In genomic region chr2:121110924-121111323, GRCh38 we compare ENCODE assay signal across 29 cellular contexts.
A peak's percentile ranks its signal among the peaks of the same experiment; 100 is the strongest.
DNase-seq lines count a peak whose midpoint lies in the region; ATAC-seq, FAIRE-seq and TF ChIP-seq lines count a peak whose summit lies in the region.
"Had no signal": no experiment of that assay in that cellular context is flagged by ENCODE, and none has a peak within 500 bp of the region (broad histone marks: within the 10 kb centered on the region; RNA-seq: fewer than 3 reads in every experiment).

No MANE protein-coding gene starts in this region.

- H3K9me3 ChIP-seq in HepG2 (ENCODE audit: low read length) (no peaks in the 10 kb centered on the region), right lobe of liver (no peaks in the 10 kb centered on the region)
- H3K9me3 ChIP-seq: BE2C had no signal

- intact Hi-C loops in HepG2 (cut with micrococcal nuclease; ENCODE audit: unreplicated experiment) = no loop called here
- intact Hi-C loops in right lobe of liver (cut with DNase I) = no loop called here

- in situ Hi-C loops in HepG2 (cut with HindIII; ENCODE audit: extremely low pct_ligation_motif_present, low pct_unique_long_range_greater_than_20kb) = no loop called here

- H4K20me1 ChIP-seq in HepG2 (ENCODE audit: insufficient read depth, low read length) = no peaks in the 10 kb centered on the region
- H4K20me1 ChIP-seq: BLaER1; BLaER1 treated with 17β-estradiol and CSF1 and Interleukin-3, amounts not matched to agents 10 nM and 100 nM had no signal

- no TSS peak for BruUV-seq in HepG2 (replicated peaks; lab: Mats Ljungman, UMichigan)

- no peaks in the 10 kb centered on the region for H3K36me3 ChIP-seq in HepG2 (replicated peaks in 1 of 2; ENCODE audit: control insufficient read depth in 1 of 2, insufficient read depth in 2 of 2, low read length in 2 of 2)
- H3K36me3 ChIP-seq in right lobe of liver = no peaks in the 10 kb centered on the region
- H3K36me3 ChIP-seq: BE2C; BLaER1; BLaER1 treated with 17β-estradiol and CSF1 and Interleukin-3, amounts not matched to agents 10 nM and 100 nM had no signal

- no peak overlapping the region for H2AFZ ChIP-seq in HepG2 (ENCODE audit: low read length)

- FAIRE-seq in HepG2 (lab: Jason Lieb, UNC) = no peak
- FAIRE-seq: A204.1, A549, D721Med had no signal

- H3K4me3 ChIP-seq in HepG2 (replicated peaks in 1 of 3; ENCODE audit: insufficient read depth in 1 of 3, low read depth in 2 of 3, low read length in 3 of 3) (no peak overlapping the region), right lobe of liver (no peak overlapping the region)
- H3K4me3 ChIP-seq: A549; BLaER1; BLaER1 treated with 17β-estradiol and CSF1 and Interleukin-3, amounts not matched to agents 10 nM and 100 nM had no signal

- CTCF ChIA-PET in HepG2 (lab: Yijun Ruan, JAX; ENCODE audit: low intra/inter-chr PET ratio, low total read pairs) = no interaction called here

- ATAC-seq in HepG2 = no peak
- no peak for ATAC-seq in right lobe of liver
- ATAC-seq: A549; CD8-positive, alpha-beta T cell had no signal

- TF ChIP-seq EP300 in HepG2 (IDR thresholded peaks at IDR 0.05; ENCODE audit: low read depth in 2 of 2, low read length in 2 of 2) (no peak), HepG2 (CRISPR knock-in tag; IDR thresholded peaks at IDR 0.05; ENCODE audit: borderline replicate concordance) (no peak)

- TF ChIP-seq CTCF in HepG2 (CRISPR knock-in tag; IDR thresholded peaks at IDR 0.05) (no peak), right lobe of liver (IDR thresholded peaks at IDR 0.05) (no peak)

- no peak for DNase-seq in HepG2 (ENCODE audit: low spot score)
- no peak for DNase-seq in right lobe of liver
- DNase-seq: 8988T; ACHN; AML-193; BE2C; C1 segment of cervical spinal cord; Caco-2; Calu3; CD4-positive, alpha-beta memory T cell; CD4-positive, alpha-beta T cell; CD4-positive, CD25-positive, alpha-beta regulatory T cell; CD8-positive, alpha-beta memory T cell; CD8-positive, alpha-beta T cell; COR-L47; DMS 273 treated with DMSO at 0.1 percent for 48 hours; DMS153; DMS53; DMS79; DMS79 treated with DMSO at 0.1 percent for 48 hours; DND-41; EL had no signal

- H3K27ac ChIP-seq in HepG2 (ENCODE audit: extremely low read length, insufficient read depth, low read length) (no peak overlapping the region), right lobe of liver (no peak overlapping the region)
- H3K27ac ChIP-seq: 22Rv1; A549; BLaER1; BLaER1 treated with 17β-estradiol and CSF1 and Interleukin-3, amounts not matched to agents 10 nM and 100 nM; C4-2B had no signal

- TF ChIP-seq RAD21 in HepG2 (CRISPR knock-in tag; IDR thresholded peaks at IDR 0.05) = no peak

- no peaks in the 10 kb centered on the region for H3K79me2 ChIP-seq in HepG2 (ENCODE audit: insufficient read depth, low read length)

- H3K4me1 ChIP-seq in HepG2 (ENCODE audit: insufficient read depth, low read length) (peaks cover 9% of the 10 kb centered on the region), right lobe of liver (peaks cover 0 to 7% (median 0%) of the 10 kb centered on the region in 4 donors)
- H3K4me1 ChIP-seq: A549; BE2C; BLaER1; BLaER1 treated with 17β-estradiol and CSF1 and Interleukin-3, amounts not matched to agents 10 nM and 100 nM had no signal

- H3K4me2 ChIP-seq in HepG2 (ENCODE audit: low read depth, low read length) = no peak overlapping the region
- H3K4me2 ChIP-seq: A549; BLaER1; BLaER1 treated with 17β-estradiol and CSF1 and Interleukin-3, amounts not matched to agents 10 nM and 100 nM had no signal

- TF ChIP-seq POLR2A in HepG2 (IDR thresholded peaks at IDR 0.05; ENCODE audit: insufficient read depth in 1 of 2, low read depth in 2 of 2, low read length in 2 of 2) (no peak), right lobe of liver (IDR thresholded peaks at IDR 0.05) (no peak)

- POLR2A ChIA-PET in HepG2 (lab: Yijun Ruan, JAX) = no interaction called here

- H3K27me3 ChIP-seq in HepG2 (ENCODE audit: control insufficient read depth in 1 of 2, insufficient read depth in 2 of 2, low read length in 2 of 2) (peaks cover 0 to 12% of the 10 kb centered on the region in 2 experiments; a peak in 2 of 5 replicates), right lobe of liver (no peaks in the 10 kb centered on the region)
- H3K27me3 ChIP-seq: BE2C; BLaER1; BLaER1 treated with 17β-estradiol and CSF1 and Interleukin-3, amounts not matched to agents 10 nM and 100 nM had no signal

- H3K9ac ChIP-seq in HepG2 (ENCODE audit: insufficient read depth, low read depth, low read length) = no peak overlapping the region
- H3K9ac ChIP-seq: BLaER1; BLaER1 treated with 17β-estradiol and CSF1 and Interleukin-3, amounts not matched to agents 10 nM and 100 nM had no signal

TF ChIP-seq in HepG2, 621 proteins besides CTCF, POLR2A, EP300 and RAD21:
- TF ChIP-seq ETV5 (CRISPR knock-in tag; IDR thresholded peaks at IDR 0.05; ENCODE audit: borderline replicate concordance) (no peak), ZNF329 (CRISPR knock-in tag; IDR thresholded peaks at IDR 0.05; ENCODE audit: low read depth) (peak; percentile 90), MTF1 (CRISPR knock-in tag; IDR thresholded peaks at IDR 0.05) (no peak), ZNF781 (CRISPR knock-in tag; IDR thresholded peaks at IDR 0.05; ENCODE audit: borderline replicate concordance, not compliant biosample characterization) (no peak), PRDM4 (CRISPR knock-in tag; IDR thresholded peaks at IDR 0.05; ENCODE audit: borderline replicate concordance) (no peak)
